In the genomic region with DNA sequence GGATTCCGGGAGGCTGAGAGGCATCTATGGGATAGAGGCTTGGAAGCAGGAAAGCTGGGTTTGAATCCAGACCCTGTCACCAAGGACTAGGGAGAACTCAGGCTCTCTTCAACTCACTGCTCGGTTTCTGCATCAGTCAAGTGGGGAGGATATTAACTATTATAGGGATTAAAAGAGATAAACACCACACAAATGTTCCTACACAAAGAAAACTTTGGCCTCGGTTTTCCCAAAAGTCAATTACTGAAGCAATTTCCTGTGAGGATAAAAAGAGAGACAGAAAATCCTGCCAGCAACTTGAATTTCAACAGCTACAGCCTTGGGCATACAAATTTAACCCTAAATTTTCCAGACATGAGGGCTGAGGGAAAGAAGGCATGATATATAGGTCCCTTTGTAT, we compare ENCODE assay signal across 1 cellular context.
TF ChIP-seq lines count a peak whose summit lies in the region.

No MANE protein-coding gene starts in this region.

TF ChIP-seq in GM23338, 12 proteins besides CTCF, POLR2A, EP300 and RAD21 (continued from another document):
- TF ChIP-seq, protein P1, sequence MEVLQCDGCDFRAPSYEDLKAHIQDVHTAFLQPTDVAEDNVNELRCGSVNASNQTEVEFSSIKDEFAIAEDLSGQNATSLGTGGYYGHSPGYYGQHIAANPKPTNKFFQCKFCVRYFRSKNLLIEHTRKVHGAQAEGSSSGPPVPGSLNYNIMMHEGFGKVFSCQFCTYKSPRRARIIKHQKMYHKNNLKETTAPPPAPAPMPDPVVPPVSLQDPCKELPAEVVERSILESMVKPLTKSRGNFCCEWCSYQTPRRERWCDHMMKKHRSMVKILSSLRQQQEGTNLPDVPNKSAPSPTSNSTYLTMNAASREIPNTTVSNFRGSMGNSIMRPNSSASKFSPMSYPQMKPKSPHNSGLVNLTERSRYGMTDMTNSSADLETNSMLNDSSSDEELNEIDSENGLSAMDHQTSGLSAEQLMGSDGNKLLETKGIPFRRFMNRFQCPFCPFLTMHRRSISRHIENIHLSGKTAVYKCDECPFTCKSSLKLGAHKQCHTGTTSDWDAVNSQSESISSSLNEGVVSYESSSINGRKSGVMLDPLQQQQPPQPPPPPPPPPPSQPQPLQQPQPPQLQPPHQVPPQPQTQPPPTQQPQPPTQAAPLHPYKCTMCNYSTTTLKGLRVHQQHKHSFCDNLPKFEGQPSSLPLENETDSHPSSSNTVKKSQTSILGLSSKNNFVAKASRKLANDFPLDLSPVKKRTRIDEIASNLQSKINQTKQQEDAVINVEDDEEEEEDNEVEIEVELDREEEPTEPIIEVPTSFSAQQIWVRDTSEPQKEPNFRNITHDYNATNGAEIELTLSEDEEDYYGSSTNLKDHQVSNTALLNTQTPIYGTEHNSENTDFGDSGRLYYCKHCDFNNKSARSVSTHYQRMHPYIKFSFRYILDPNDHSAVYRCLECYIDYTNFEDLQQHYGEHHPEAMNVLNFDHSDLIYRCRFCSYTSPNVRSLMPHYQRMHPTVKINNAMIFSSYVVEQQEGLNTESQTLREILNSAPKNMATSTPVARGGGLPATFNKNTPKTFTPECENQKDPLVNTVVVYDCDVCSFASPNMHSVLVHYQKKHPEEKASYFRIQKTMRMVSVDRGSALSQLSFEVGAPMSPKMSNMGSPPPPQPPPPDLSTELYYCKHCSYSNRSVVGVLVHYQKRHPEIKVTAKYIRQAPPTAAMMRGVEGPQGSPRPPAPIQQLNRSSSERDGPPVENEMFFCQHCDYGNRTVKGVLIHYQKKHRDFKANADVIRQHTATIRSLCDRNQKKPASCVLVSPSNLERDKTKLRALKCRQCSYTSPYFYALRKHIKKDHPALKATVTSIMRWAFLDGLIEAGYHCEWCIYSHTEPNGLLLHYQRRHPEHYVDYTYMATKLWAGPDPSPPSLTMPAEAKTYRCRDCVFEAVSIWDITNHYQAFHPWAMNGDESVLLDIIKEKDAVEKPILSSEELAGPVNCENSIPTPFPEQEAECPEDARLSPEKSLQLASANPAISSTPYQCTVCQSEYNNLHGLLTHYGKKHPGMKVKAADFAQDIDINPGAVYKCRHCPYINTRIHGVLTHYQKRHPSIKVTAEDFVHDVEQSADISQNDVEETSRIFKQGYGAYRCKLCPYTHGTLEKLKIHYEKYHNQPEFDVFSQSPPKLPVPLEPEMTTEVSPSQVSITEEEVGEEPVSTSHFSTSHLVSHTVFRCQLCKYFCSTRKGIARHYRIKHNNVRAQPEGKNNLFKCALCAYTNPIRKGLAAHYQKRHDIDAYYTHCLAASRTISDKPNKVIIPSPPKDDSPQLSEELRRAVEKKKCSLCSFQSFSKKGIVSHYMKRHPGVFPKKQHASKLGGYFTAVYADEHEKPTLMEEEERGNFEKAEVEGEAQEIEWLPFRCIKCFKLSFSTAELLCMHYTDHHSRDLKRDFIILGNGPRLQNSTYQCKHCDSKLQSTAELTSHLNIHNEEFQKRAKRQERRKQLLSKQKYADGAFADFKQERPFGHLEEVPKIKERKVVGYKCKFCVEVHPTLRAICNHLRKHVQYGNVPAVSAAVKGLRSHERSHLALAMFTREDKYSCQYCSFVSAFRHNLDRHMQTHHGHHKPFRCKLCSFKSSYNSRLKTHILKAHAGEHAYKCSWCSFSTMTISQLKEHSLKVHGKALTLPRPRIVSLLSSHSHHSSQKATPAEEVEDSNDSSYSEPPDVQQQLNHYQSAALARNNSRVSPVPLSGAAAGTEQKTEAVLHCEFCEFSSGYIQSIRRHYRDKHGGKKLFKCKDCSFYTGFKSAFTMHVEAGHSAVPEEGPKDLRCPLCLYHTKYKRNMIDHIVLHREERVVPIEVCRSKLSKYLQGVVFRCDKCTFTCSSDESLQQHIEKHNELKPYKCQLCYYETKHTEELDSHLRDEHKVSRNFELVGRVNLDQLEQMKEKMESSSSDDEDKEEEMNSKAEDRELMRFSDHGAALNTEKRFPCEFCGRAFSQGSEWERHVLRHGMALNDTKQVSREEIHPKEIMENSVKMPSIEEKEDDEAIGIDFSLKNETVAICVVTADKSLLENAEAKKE (CRISPR knock-in tag; IDR thresholded peaks at IDR 0.05) = no peak
TF ChIP-seq in GM23338: peak in this region for 0.
